ENCODE assay signal across 15 cellular contexts in the genomic region with DNA sequence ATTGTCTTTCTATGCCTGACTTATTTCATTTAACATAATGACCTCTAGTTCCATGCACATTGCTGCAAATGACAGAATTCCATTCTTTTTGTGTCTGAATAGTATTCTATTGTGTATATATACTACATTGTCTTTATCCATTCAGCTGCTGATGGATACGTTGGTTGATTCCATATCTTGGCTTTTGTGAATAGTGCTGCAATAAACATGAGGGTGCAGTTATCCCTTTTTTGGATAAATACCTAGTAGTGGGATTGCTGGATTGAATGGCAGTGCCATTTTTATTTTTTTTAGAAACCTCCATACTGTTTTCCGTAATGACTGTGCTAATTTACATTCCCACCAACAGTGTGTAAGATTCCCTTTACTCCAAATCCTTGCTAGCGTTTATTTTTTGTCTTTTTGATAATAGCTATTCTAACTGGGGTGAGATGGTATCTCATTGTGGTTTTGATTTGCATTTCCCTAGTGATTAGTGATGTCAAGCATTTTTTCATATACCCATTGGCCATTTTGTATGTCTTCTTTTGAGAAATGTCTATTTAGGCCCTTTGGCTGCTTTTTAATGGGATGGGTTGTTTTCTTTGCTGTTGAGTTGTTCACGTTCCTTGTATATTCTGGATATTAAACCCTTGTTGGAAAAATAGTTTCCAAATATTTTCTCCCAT. TPM values are rescaled to one million over a fixed set of nuclear protein-coding genes. Genes with fewer than 3 reads are reported as not detected.
DNase-seq lines count a peak whose midpoint lies in the region; ATAC-seq and TF ChIP-seq lines count a peak whose summit lies in the region.
"Had no signal": no experiment of that assay in that cellular context is flagged by ENCODE, and none has a peak within 500 bp of the region (broad histone marks: within the 10 kb centered on the region; RNA-seq: fewer than 3 reads in every experiment).

No MANE protein-coding gene starts in this region.

- H3F3A ChIP-seq in SU-DHL-6 (ENCODE audit: insufficient read depth), result no peaks in the 10 kb centered on the region

- H3K4me3 Mint-ChIP-seq in stimulated activated naive CD8-positive, alpha-beta T cell treated with anti-CD3 and anti-CD28 coated beads, Interleukin-15, Interleukin-2, amounts not matched to agents 100 ng/mL and 50 ng/mL, for 24 hours, result peak overlapping the region; percentile 91

- peaks cover 66% of the 10 kb centered on the region for H3K4me1 Mint-ChIP-seq in stimulated activated naive CD8-positive, alpha-beta T cell treated with anti-CD3 and anti-CD28 coated beads, Interleukin-15, Interleukin-2, amounts not matched to agents 100 ng/mL and 50 ng/mL, for 24 hours (ENCODE audit: low read depth)

- H3K27ac Mint-ChIP-seq in stimulated activated naive CD8-positive, alpha-beta T cell treated with anti-CD3 and anti-CD28 coated beads, Interleukin-15, Interleukin-2, amounts not matched to agents 100 ng/mL and 50 ng/mL, for 24 hours, result peak overlapping the region; percentile 96

- H3K9ac ChIP-seq in SU-DHL-6 (ENCODE audit: low read length), result no peak overlapping the region

- no peak overlapping the region for H3K27ac ChIP-seq in SU-DHL-6 (ENCODE audit: low read depth, low read length)
- peak overlapping the region; percentile 53 for H3K27ac ChIP-seq in effector memory CD4-positive, alpha-beta T cell (ENCODE audit: insufficient read depth, low read length, poor library complexity, severe bottlenecking)
- H3K27ac ChIP-seq: adrenal gland, prostate gland had no signal

- no peak for TF ChIP-seq CTCF in SU-DHL-6 (IDR thresholded peaks at IDR 0.05; ENCODE audit: insufficient read depth, low read length, poor library complexity, severe bottlenecking)

- no peaks in the 10 kb centered on the region for H4K20me1 ChIP-seq in SU-DHL-6 (ENCODE audit: low read depth, low read length)

- H3K4me1 ChIP-seq in effector memory CD4-positive, alpha-beta T cell (ENCODE audit: control insufficient read depth, insufficient read depth, low read length, poor library complexity, severe bottlenecking), result peaks cover 17% of the 10 kb centered on the region
- H3K4me1 ChIP-seq: prostate gland had no signal

- no peak overlapping the region for H2AFZ ChIP-seq in SU-DHL-6 (ENCODE audit: low read depth, low read length, severe bottlenecking)

- no peak overlapping the region for H3K4me3 ChIP-seq in SU-DHL-6 (ENCODE audit: insufficient read depth, low read length, poor library complexity, severe bottlenecking)
- H3K4me3 ChIP-seq in effector memory CD4-positive, alpha-beta T cell (ENCODE audit: insufficient read depth, low read depth, low read length, poor library complexity, severe bottlenecking), result peak overlapping the region; percentile 21
- H3K4me3 ChIP-seq: prostate gland had no signal

- no peaks in the 10 kb centered on the region for H3K79me2 ChIP-seq in SU-DHL-6 (ENCODE audit: insufficient read depth, low read length)

- H3K4me2 ChIP-seq in SU-DHL-6 (ENCODE audit: low read depth, low read length, poor library complexity, severe bottlenecking), result peak overlapping the region; percentile 59

- no peaks in the 10 kb centered on the region for H3K27me3 Mint-ChIP-seq in stimulated activated naive CD8-positive, alpha-beta T cell treated with anti-CD3 and anti-CD28 coated beads, Interleukin-15, Interleukin-2, amounts not matched to agents 100 ng/mL and 50 ng/mL, for 24 hours

- peaks cover 21% of the 10 kb centered on the region for H3K9me3 Mint-ChIP-seq in stimulated activated naive CD8-positive, alpha-beta T cell treated with anti-CD3 and anti-CD28 coated beads, Interleukin-15, Interleukin-2, amounts not matched to agents 100 ng/mL and 50 ng/mL, for 24 hours

- H3K27me3 ChIP-seq in SU-DHL-6 (ENCODE audit: low read length), result no peaks in the 10 kb centered on the region
- H3K27me3 ChIP-seq in effector memory CD4-positive, alpha-beta T cell (replicated peaks; ENCODE audit: control insufficient read depth, insufficient read depth, low read length, poor library complexity, severe bottlenecking), result no peaks in the 10 kb centered on the region
- H3K27me3 ChIP-seq: adrenal gland had no signal

- H3K9me2 ChIP-seq in SU-DHL-6 (replicated peaks; ENCODE audit: insufficient read depth, low read length), result no peaks in the 10 kb centered on the region

- no peak for DNase-seq in stimulated activated naive CD8-positive, alpha-beta T cell treated with anti-CD3 and anti-CD28 coated beads, Interleukin-15, Interleukin-2, amounts not matched to agents 100 U/mL and 50 U/mL, for 24 hours
- DNase-seq in effector memory CD4-positive, alpha-beta T cell, result no peak
- DNase-seq in NCI-H146 treated with DMSO at 0.1 percent for 48 hours (lab: John Stamatoyannopoulos, UW; ENCODE audit: unreplicated experiment) (no peak), mucosa of gallbladder (ENCODE audit: low spot score) (no peak)
- DNase-seq: activated CD4-positive, CD25-positive, alpha-beta regulatory T cell treated with anti-CD3 and anti-CD28 coated beads, Interleukin-2, amount 50 U/mL, for 72 hours; adrenal gland; AML-193; cortex of kidney; NCI-H2029; stimulated activated CD4-positive, alpha-beta T cell treated with anti-CD3 and anti-CD28 coated beads, Interleukin-2, amount 100 ng/mL, for 24 hours had no signal

- peaks cover 11% of the 10 kb centered on the region for H3K9me3 ChIP-seq in SU-DHL-6 (ENCODE audit: insufficient read depth, low read length)
- peaks cover 5% of the 10 kb centered on the region for H3K9me3 ChIP-seq in effector memory CD4-positive, alpha-beta T cell (ENCODE audit: control insufficient read depth, low read length)
- H3K9me3 ChIP-seq: adrenal gland, prostate gland had no signal

- peaks cover 60% of the 10 kb centered on the region for H3K36me3 Mint-ChIP-seq in stimulated activated naive CD8-positive, alpha-beta T cell treated with anti-CD3 and anti-CD28 coated beads, Interleukin-15, Interleukin-2, amounts not matched to agents 100 ng/mL and 50 ng/mL, for 24 hours (ENCODE audit: low read depth)

- peaks cover 6% of the 10 kb centered on the region; the same call in 1 of the 2 replicates for H3K36me3 ChIP-seq in SU-DHL-6 (ENCODE audit: low read length)
- peaks cover 4% of the 10 kb centered on the region for H3K36me3 ChIP-seq in effector memory CD4-positive, alpha-beta T cell (ENCODE audit: control insufficient read depth, insufficient read depth, low read length)
- H3K36me3 ChIP-seq: adrenal gland, prostate gland had no signal

- no peak for ATAC-seq in stimulated activated naive CD8-positive, alpha-beta T cell treated with anti-CD3 and anti-CD28 coated beads, Interleukin-15, Interleukin-2, amounts not matched to agents 100 U/mL and 50 U/mL, for 24 hours
- ATAC-seq in GM21423 (IDR thresholded peaks at IDR 0.05; ENCODE audit: unreplicated experiment), result no peak
- no peak for ATAC-seq in GM19455 (IDR thresholded peaks at IDR 0.05; ENCODE audit: unreplicated experiment)

RNA-seq across cellular contexts. Expression of a gene that starts 2.3 kb away (rescaled TPM):
- 5.8 TPM for total RNA-seq in mucosa of gallbladder

RNA-seq across cellular contexts. Expression of a gene that starts 42.4 kb away (rescaled TPM):
- 11.9 TPM for total RNA-seq in mucosa of gallbladder
